ENCODE assay signal across 13 cellular contexts in the genomic region with DNA sequence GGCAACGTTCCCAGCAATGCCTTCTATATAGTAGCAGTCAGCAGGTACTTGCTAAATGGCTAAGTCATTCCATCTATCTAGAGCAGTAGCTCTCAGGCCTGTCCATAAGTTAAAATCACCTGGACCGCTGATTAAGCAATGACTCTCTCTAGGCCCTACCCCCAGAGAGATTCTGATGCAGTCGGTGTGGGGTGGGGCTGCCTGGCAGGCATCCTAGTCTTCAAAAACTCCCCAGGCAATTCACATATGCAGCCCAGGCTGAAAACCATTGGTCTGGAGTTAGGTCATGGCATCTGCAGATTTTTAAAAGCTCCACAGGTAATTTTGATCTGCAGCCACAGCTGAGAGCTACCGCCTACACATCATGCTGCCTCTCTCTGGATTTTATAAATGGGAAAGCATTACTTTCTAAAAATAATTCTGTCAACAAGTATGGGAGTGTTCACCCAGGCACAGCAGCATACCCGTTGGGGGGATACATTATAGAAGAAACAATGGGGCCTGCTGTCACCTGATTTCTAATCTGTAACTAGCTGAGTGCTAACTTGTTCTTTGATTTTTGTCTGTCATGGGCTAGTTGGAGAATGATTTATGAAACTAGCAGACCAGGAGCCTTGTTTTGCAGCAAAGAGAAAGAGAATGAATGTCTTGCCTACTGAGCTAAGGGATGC. TPM values are rescaled to one million over a fixed set of nuclear protein-coding genes. Genes with fewer than 3 reads are reported as not detected.
DNase-seq lines count a peak whose midpoint lies in the region; ATAC-seq, FAIRE-seq and TF ChIP-seq lines count a peak whose summit lies in the region.
"Had no signal": no experiment of that assay in that cellular context is flagged by ENCODE, and none has a peak within 500 bp of the region (broad histone marks: within the 10 kb centered on the region; RNA-seq: fewer than 3 reads in every experiment).

No MANE protein-coding gene starts in this region.

- in situ Hi-C loops in Panc1 (cut with HindIII; ENCODE audit: low pct_unique_long_range_greater_than_20kb, low sequenced_read_pairs): no loop called here

- FAIRE-seq in pancreas (lab: Jason Lieb, UNC): no peak
- FAIRE-seq: endometrium had no signal

- H3K27me3 ChIP-seq in HUES6 (ENCODE audit: control insufficient read depth, insufficient read depth, low read length) (no peaks in the 10 kb centered on the region), Panc1 (ENCODE audit: control insufficient read depth, insufficient read depth, low read length) (no peaks in the 10 kb centered on the region), pancreas (no peaks in the 10 kb centered on the region)

- ATAC-seq in Panc1 (0 out of 2 replicates have a peak, but pooled peaks have one; percentile 42), pancreas (peak in 3 of 4 donors; percentile 43 to 70 (median 47)), GM18505 (IDR thresholded peaks at IDR 0.05; ENCODE audit: unreplicated experiment) (no peak), GM18870 (IDR thresholded peaks at IDR 0.05; ENCODE audit: unreplicated experiment) (no peak), GM18502 (IDR thresholded peaks at IDR 0.05; ENCODE audit: poor library complexity, unreplicated experiment) (no peak)

- 45 to 47% methylated on average over 5 of the region's 5 CpGs for WGBS in pancreas, 2 donors

- TF ChIP-seq CTCF in Panc1 (IDR thresholded peaks at IDR 0.05): no peak
- TF ChIP-seq CTCF in fibroblast of the aortic adventitia (IDR thresholded peaks at IDR 0.05; ENCODE audit: insufficient read depth, low read length): no peak
- TF ChIP-seq CTCF in pancreas (IDR thresholded peaks at IDR 0.05): no peak

- no peak overlapping the region for H3K4me3 ChIP-seq in HUES6 (ENCODE audit: low read depth, low read length)
- no peak overlapping the region for H3K4me3 ChIP-seq in Panc1 (ENCODE audit: low read depth in 2 of 2, low read length in 2 of 2)
- no peak overlapping the region for H3K4me3 ChIP-seq in fibroblast of the aortic adventitia (ENCODE audit: low read depth, low read length)
- no peak overlapping the region for H3K4me3 ChIP-seq in pancreas

- no TSS peak for BruUV-seq in Panc1 (replicated peaks; lab: Mats Ljungman, UMichigan)

- H3K9ac ChIP-seq in HUES6 (ENCODE audit: low read length): no peak overlapping the region

- H3K9me3 ChIP-seq in HUES6 (ENCODE audit: control insufficient read depth, insufficient read depth, low read depth, low read length): peaks cover 14% of the 10 kb centered on the region; the same call in 1 of the 2 replicates
- H3K9me3 ChIP-seq in Panc1 (ENCODE audit: control insufficient read depth, insufficient read depth, low read depth, low read length): peaks cover 4% of the 10 kb centered on the region; the same call in 1 of the 2 replicates
- peaks cover 0 to 4% (median 0%) of the 10 kb centered on the region in 4 donors for H3K9me3 ChIP-seq in pancreas

- DNase-seq in Panc1 (ENCODE audit: low read depth, low spot score) (no peak), fibroblast of the aortic adventitia (ENCODE audit: low read depth) (peak; percentile 21), pancreas (no peak), NCI-H1930 (lab: John Stamatoyannopoulos, UW) (no peak)
- DNase-seq: activated CD4-positive, alpha-beta memory T cell treated with anti-CD3 and anti-CD28 coated beads, Interleukin-2, amount 10 ng/mL, durations not matched to agents 7 days and 5 days; DMS79; NCI-H524 treated with DMSO at 0.1 percent for 48 hours; stimulated activated CD4-positive, alpha-beta T cell treated with anti-CD3 and anti-CD28 coated beads, Interleukin-4, amount 100 ng/mL, for 24 hours had no signal

- TF ChIP-seq POLR2A in GM18505 (IDR thresholded peaks at IDR 0.05; ENCODE audit: borderline replicate concordance, extremely low read depth, insufficient read depth, insufficient read length): no peak

- peaks cover 30% of the 10 kb centered on the region for H3K4me1 ChIP-seq in HUES6 (ENCODE audit: control insufficient read depth, insufficient read depth, low read length)
- no peaks in the 10 kb centered on the region; the same call in 1 of the 2 replicates for H3K4me1 ChIP-seq in Panc1 (ENCODE audit: control insufficient read depth, insufficient read depth, low read length)
- no peaks in the 10 kb centered on the region for H3K4me1 ChIP-seq in pancreas

- intact Hi-C loops in Panc1 (cut with micrococcal nuclease; ENCODE audit: unreplicated experiment) (no loop called here), pancreas (cut with DNase I) (no loop called here)

- H3K27ac ChIP-seq in HUES6 (ENCODE audit: low read depth, low read length) (peak overlapping the region; percentile 21; the same call in 1 of the 2 replicates), Panc1 (ENCODE audit: low read length) (no peak overlapping the region), pancreas (peak overlapping the region in 1 of 4 donors; percentile 14)

- H3K36me3 ChIP-seq in HUES6 (ENCODE audit: control insufficient read depth, insufficient read depth, low read length) (no peaks in the 10 kb centered on the region), Panc1 (ENCODE audit: control insufficient read depth, insufficient read depth, low read length) (no peaks in the 10 kb centered on the region), pancreas (no peaks in the 10 kb centered on the region)

- POLR2A ChIA-PET in Panc1 (lab: Charles Lee): no interaction called here

- CTCF ChIA-PET in Panc1 (lab: Charles Lee): interaction anchor here (0.6 kb wide), 1 partner anchor 295 kb away, joined by 3 read pairs; no protein-coding TSS in a partner anchor

RNA-seq across cellular contexts. Expression of a gene that starts 44.1 kb away (rescaled TPM):
- 67.1 TPM for total RNA-seq in Panc1 (2021; ENCODE audit: unreplicated experiment)
- 30.3 TPM for polyA plus RNA-seq in Panc1 (2012; ENCODE audit: insufficient read length)
- total RNA-seq in fibroblast of the aortic adventitia (ENCODE audit: low replicate concordance): 31.8 and 39.3 TPM in 2 replicates
- total RNA-seq in pancreas: 10 to 100 TPM; 20.0 to 38.6 (median 22.5) TPM
- polyA plus RNA-seq in pancreas: 1 to 10 TPM; 4.9 to 8.1 TPM

Comparison
In these comparisons a context has a peak if more than half of its experiments do, and no peak if none do; other contexts are left out.
1. ATAC-seq: peak in Panc1 (single experiment) and pancreas (3 of 4); none in GM18505 (single experiment), GM18870 (single experiment) and GM18502 (single experiment).